ENCODE assay signal across 9 cellular contexts in the genomic region with DNA sequence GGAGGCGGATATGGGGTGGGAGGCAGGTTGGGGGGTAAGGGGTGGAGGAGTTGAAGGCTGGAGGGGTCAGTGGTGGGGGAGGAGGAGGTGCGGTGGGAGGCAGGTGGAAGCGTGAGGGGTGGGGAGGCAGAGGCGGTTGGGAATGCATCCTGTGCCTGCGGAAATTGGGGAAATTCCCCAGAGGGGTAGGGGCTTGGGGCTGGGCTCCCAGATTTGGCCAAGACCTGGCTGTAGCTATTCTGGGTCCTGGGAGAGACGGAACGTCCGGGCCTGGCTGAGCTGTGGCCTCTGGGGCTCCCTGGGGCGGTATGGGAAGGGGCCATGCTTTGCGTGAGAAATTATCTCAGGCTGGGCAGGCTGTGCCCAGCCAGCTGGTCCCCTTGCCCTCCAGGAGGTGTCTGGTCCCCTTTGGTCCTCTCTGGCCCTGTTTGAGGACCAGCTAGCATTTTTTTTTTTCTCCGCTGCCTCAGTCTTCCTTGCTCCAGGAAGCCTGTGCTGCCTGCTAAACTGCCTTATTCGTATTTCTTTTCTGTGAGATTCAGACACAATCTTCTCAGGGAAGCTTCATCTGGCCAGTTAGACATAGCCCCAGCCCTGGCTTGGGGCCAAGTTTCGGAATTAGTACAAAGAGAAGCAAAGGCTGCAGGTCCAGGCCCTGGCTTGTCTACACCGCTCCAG. TPM values are rescaled to one million over a fixed set of nuclear protein-coding genes. Genes with fewer than 3 reads are reported as not detected.
DNase-seq lines count a peak whose midpoint lies in the region; ATAC-seq, FAIRE-seq and TF ChIP-seq lines count a peak whose summit lies in the region.
"Had no signal": no experiment of that assay in that cellular context is flagged by ENCODE, and none has a peak within 500 bp of the region (broad histone marks: within the 10 kb centered on the region; RNA-seq: fewer than 3 reads in every experiment).

No MANE protein-coding gene starts in this region.

- ATAC-seq in HG03159 (IDR thresholded peaks at IDR 0.05; ENCODE audit: unreplicated experiment) (peak; percentile 91), mucosa of descending colon (peak; percentile 61), aorta (ENCODE audit: low FRiP score) (peak; percentile 74)

- CTCF ChIA-PET in OCI-LY7 (lab: Charles Lee; ENCODE audit: unreplicated experiment) (no interaction called here), endothelial cell of umbilical vein (lab: Charles Lee) (interaction anchor here (1.2 to 1.7 kb wide), 3 partner anchors 20 to 45 kb away, joined by 3 to 6 read pairs (median 4); no protein-coding TSS in a partner anchor)

- H3K27ac ChIP-seq in OCI-LY7 (ENCODE audit: low read depth, low read length, poor library complexity, severe bottlenecking) (peak overlapping the region; percentile 39), endothelial cell of umbilical vein (ENCODE audit: insufficient read depth, low read depth, low read length) (no peak overlapping the region), aorta (ENCODE audit: low read depth in 1 of 2, low read length in 2 of 2) (peak overlapping the region in 1 of 2 donors; percentile 28)

- H3K4me3 ChIP-seq in OCI-LY7 (ENCODE audit: low read depth, low read length, poor library complexity, severe bottlenecking) (peak overlapping the region; percentile 4), endothelial cell of umbilical vein (replicated peaks in 1 of 3; ENCODE audit: insufficient read depth in 1 of 3, low read depth in 1 of 3, low read length in 3 of 3) (no peak overlapping the region), mucosa of descending colon (no peak overlapping the region), aorta (ENCODE audit: low read length in 2 of 2) (no peak overlapping the region)

- H3K36me3 ChIP-seq in OCI-LY7 (ENCODE audit: insufficient read depth, low read length) (no peaks in the 10 kb centered on the region), endothelial cell of umbilical vein (ENCODE audit: control insufficient read depth in 2 of 2, extremely low read depth in 1 of 2, insufficient read depth in 2 of 2, low read length in 2 of 2) (no peaks in the 10 kb centered on the region), mucosa of descending colon (ENCODE audit: low read depth) (no peaks in the 10 kb centered on the region), aorta (ENCODE audit: control insufficient read depth in 1 of 2, insufficient read depth in 2 of 2, low read length in 1 of 2) (no peaks in the 10 kb centered on the region)

- H3K79me2 ChIP-seq in OCI-LY7 (ENCODE audit: insufficient read depth, low read depth, low read length) (no peaks in the 10 kb centered on the region), endothelial cell of umbilical vein (ENCODE audit: control insufficient read depth, insufficient read depth, low read length) (no peaks in the 10 kb centered on the region)

- BruUV-seq in OCI-LY7 (replicated peaks; lab: Mats Ljungman, UMichigan) (no TSS peak), endothelial cell of umbilical vein (replicated peaks; lab: Mats Ljungman, UMichigan) (no TSS peak)

- intact Hi-C loops in OCI-LY7 (cut with micrococcal nuclease; ENCODE audit: unreplicated experiment) (no loop called here), endothelial cell of umbilical vein (cut with micrococcal nuclease) (no loop called here), mucosa of descending colon (cut with DNase I, micrococcal nuclease) (no loop called here), aorta (cut with DNase I) (loop anchor here in 1 of 2 donors (2.0 kb wide), 1 partner anchor 27 kb away; a partner anchor contains a TSS)

- no peaks in the 10 kb centered on the region for H3K9me1 ChIP-seq in endothelial cell of umbilical vein (replicated peaks; ENCODE audit: control insufficient read depth, extremely low read depth, insufficient read depth, low read length)

- WGBS in aorta, 2 donors, result 8 to 9% methylated on average over 9 to 14 of the region's 14 CpGs

- DNase-seq in COLO668 (lab: John Stamatoyannopoulos, UW; ENCODE audit: unreplicated experiment), result peak; percentile 65
- peak; percentile 70 for DNase-seq in OCI-LY7 (ENCODE audit: low spot score)
- DNase-seq in endothelial cell of umbilical vein (ENCODE audit: low read depth, low spot score), result peak; percentile 56
- DNase-seq in mucosa of descending colon, result peak in 2 of 3 donors; percentile 55 to 83
- peak; percentile 83 to 86 for DNase-seq in aorta
- no peak for DNase-seq in NCI-H187 (lab: John Stamatoyannopoulos, UW)

- TF ChIP-seq POLR2A in GM19099 (IDR thresholded peaks at IDR 0.05; ENCODE audit: extremely low read depth, insufficient read length, low read depth) (peak; percentile 57), endothelial cell of umbilical vein (IDR thresholded peaks at IDR 0.05; ENCODE audit: low read depth, low read length) (no peak)

- FAIRE-seq in endothelial cell of umbilical vein (lab: Jason Lieb, UNC), result peak; percentile 82

- dilution Hi-C loops in endothelial cell of umbilical vein (cut with MboI; ENCODE audit: extremely low pct_ligation_motif_present, low sequenced_read_pairs), result no loop called here

- H3K4me1 ChIP-seq in OCI-LY7 (ENCODE audit: insufficient read depth, low read length, poor library complexity, severe bottlenecking) (peaks cover 26% of the 10 kb centered on the region), endothelial cell of umbilical vein (ENCODE audit: control insufficient read depth, extremely low read depth, insufficient read depth, low read length) (peaks cover 6% of the 10 kb centered on the region), mucosa of descending colon (ENCODE audit: low read depth) (peaks cover 11% of the 10 kb centered on the region), aorta (ENCODE audit: control insufficient read depth in 1 of 2, insufficient read depth in 2 of 2, low read length in 2 of 2) (no peaks in the 10 kb centered on the region)

- H2AFZ ChIP-seq in OCI-LY7 (ENCODE audit: low read length), result peak overlapping the region; percentile 75
- peak overlapping the region; percentile 4 for H2AFZ ChIP-seq in endothelial cell of umbilical vein (ENCODE audit: low read depth, low read length)

- POLR2A ChIA-PET in OCI-LY7 (lab: Charles Lee), result interaction anchor here (1.0 kb wide), 1 partner anchor 31 kb away, joined by 3 read pairs; no protein-coding TSS in a partner anchor
- POLR2A ChIA-PET in endothelial cell of umbilical vein (lab: Charles Lee), result no interaction called here

- H3K9me3 ChIP-seq in OCI-LY7 (ENCODE audit: low read length), result no peaks in the 10 kb centered on the region
- no peaks in the 10 kb centered on the region for H3K9me3 ChIP-seq in endothelial cell of umbilical vein (replicated peaks; ENCODE audit: control insufficient read depth, insufficient read depth, low read length)
- H3K9me3 ChIP-seq in mucosa of descending colon, result no peaks in the 10 kb centered on the region
- no peaks in the 10 kb centered on the region for H3K9me3 ChIP-seq in aorta (ENCODE audit: control insufficient read depth, low read length)

- H3K4me2 ChIP-seq in OCI-LY7 (ENCODE audit: low read length) (peak overlapping the region; percentile 46), endothelial cell of umbilical vein (ENCODE audit: insufficient read depth, low read length) (no peak overlapping the region)

- no peaks in the 10 kb centered on the region for H3K27me3 ChIP-seq in endothelial cell of umbilical vein (ENCODE audit: control insufficient read depth in 2 of 2, insufficient read depth in 2 of 2, low read length in 2 of 2)
- H3K27me3 ChIP-seq in aorta (ENCODE audit: control insufficient read depth in 1 of 2, insufficient read depth in 2 of 2, low read length in 1 of 2), result no peaks in the 10 kb centered on the region

- H4K20me1 ChIP-seq in OCI-LY7 (ENCODE audit: insufficient read depth, low read length) (no peaks in the 10 kb centered on the region), endothelial cell of umbilical vein (replicated peaks; ENCODE audit: control insufficient read depth, extremely low read depth, insufficient read depth, low read length) (no peaks in the 10 kb centered on the region)

- H3K9ac ChIP-seq in endothelial cell of umbilical vein (replicated peaks; ENCODE audit: extremely low read depth, insufficient read depth, low read length), result no peak overlapping the region

- no peak for TF ChIP-seq CTCF in OCI-LY7 (conservative IDR thresholded peaks at IDR 0.05; ENCODE audit: low read length)
- TF ChIP-seq CTCF in endothelial cell of umbilical vein (IDR thresholded peaks at IDR 0.05; ENCODE audit: extremely low read depth in 1 of 2, insufficient read depth in 1 of 2, low read depth in 1 of 2, low read length in 2 of 2), result no peak
- no peak for TF ChIP-seq CTCF in mucosa of descending colon (IDR thresholded peaks at IDR 0.05)

- H3K9me2 ChIP-seq in OCI-LY7 (ENCODE audit: insufficient read depth, low read length), result no peaks in the 10 kb centered on the region

RNA-seq across cellular contexts. Expression of a gene that starts 7.3 kb away (rescaled TPM):
- total RNA-seq in OCI-LY7 (2014; rRNA removed; shearing (Covaris generic)), result 10.5 and 15.4 TPM in 2 replicates
- total RNA-seq in OCI-LY7 (2022), result 4.9 and 5.3 TPM in 2 replicates
- 6.7 and 10.6 TPM in 2 replicates for total RNA-seq in endothelial cell of umbilical vein
- 3.3 and 4.2 TPM in 2 replicates for polyA plus RNA-seq in endothelial cell of umbilical vein
- 3.5 and 4.2 TPM in 2 replicates for polyA plus RNA-seq in endothelial cell of umbilical vein (2011; cell fraction: cytosol; rRNA removed)
- 4.1 and 5.2 TPM in 2 replicates for polyA plus RNA-seq in endothelial cell of umbilical vein (2011; cell fraction: nucleus; rRNA removed)
- polyA plus RNA-seq in endothelial cell of umbilical vein (2012), result 19.7 and 28.7 TPM in 2 replicates
- 4.2 and 6.1 TPM in 2 replicates for polyA minus RNA-seq in endothelial cell of umbilical vein
- not detected for polyA minus RNA-seq in endothelial cell of umbilical vein (2011; cell fraction: cytosol; rRNA and poly(A)+ RNA removed)
- polyA minus RNA-seq in endothelial cell of umbilical vein (2011; cell fraction: nucleus; rRNA and poly(A)+ RNA removed), result 1.3 and 1.5 TPM in 2 replicates
- 10 to 100 TPM in 2 of 3 donors, 1 to 10 TPM in 1; 4.8 to 15.2 (median 13.3) TPM for total RNA-seq in mucosa of descending colon
- 10 to 100 TPM; 33.4 to 40.3 TPM for total RNA-seq in aorta
- 10 to 100 TPM in 1 of 2 donors, 1 to 10 TPM in 1; 8.5 to 27.7 TPM for polyA plus RNA-seq in aorta
- polyA plus RNA-seq: neural cell had no signal

RNA-seq across cellular contexts. Expression of a gene that starts 27.2 kb away (rescaled TPM):
- 2,854 and 2,972 TPM in 2 replicates for total RNA-seq in OCI-LY7 (2014; rRNA removed; shearing (Covaris generic))
- 1,291 and 1,479 TPM in 2 replicates for total RNA-seq in OCI-LY7 (2022)
- total RNA-seq in endothelial cell of umbilical vein, result 1,183 and 1,294 TPM in 2 replicates
- polyA plus RNA-seq in endothelial cell of umbilical vein, result 1,282 and 1,683 TPM in 2 replicates
- 2,429 and 2,954 TPM in 2 replicates for polyA plus RNA-seq in endothelial cell of umbilical vein (2011; cell fraction: cytosol; rRNA removed)
- 752 and 988 TPM in 2 replicates for polyA plus RNA-seq in endothelial cell of umbilical vein (2011; cell fraction: nucleus; rRNA removed)
- 2,061 and 2,237 TPM in 2 replicates for polyA plus RNA-seq in endothelial cell of umbilical vein (2012)
- 1,148 and 1,520 TPM in 2 replicates for polyA minus RNA-seq in endothelial cell of umbilical vein
- polyA minus RNA-seq in endothelial cell of umbilical vein (2011; cell fraction: cytosol; rRNA and poly(A)+ RNA removed), result 916 TPM
- polyA minus RNA-seq in endothelial cell of umbilical vein (2011; cell fraction: nucleus; rRNA and poly(A)+ RNA removed), result 206 and 281 TPM in 2 replicates
- 1,000 to 10,000 TPM; 1,560 to 1,757 (median 1,606) TPM for total RNA-seq in mucosa of descending colon
- total RNA-seq in aorta, result 100 to 1,000 TPM; 809 to 914 TPM
- 1,000 to 10,000 TPM in 1 of 2 donors, 100 to 1,000 TPM in 1; 929 to 1,130 TPM for polyA plus RNA-seq in aorta

RNA-seq across cellular contexts. Expression of a gene that starts 54.8 kb away (rescaled TPM):
- total RNA-seq in OCI-LY7 (2014; rRNA removed; shearing (Covaris generic)), result 71.9 and 77.3 TPM in 2 replicates
- total RNA-seq in OCI-LY7 (2022), result 78.8 and 84.6 TPM in 2 replicates
- 41.6 and 44.0 TPM in 2 replicates for total RNA-seq in endothelial cell of umbilical vein
- 29.9 and 38.2 TPM in 2 replicates for polyA plus RNA-seq in endothelial cell of umbilical vein
- polyA plus RNA-seq in endothelial cell of umbilical vein (2011; cell fraction: cytosol; rRNA removed), result 40.3 and 59.3 TPM in 2 replicates
- polyA plus RNA-seq in endothelial cell of umbilical vein (2011; cell fraction: nucleus; rRNA removed), result 41.7 and 43.2 TPM in 2 replicates
- 23.2 and 43.9 TPM in 2 replicates for polyA plus RNA-seq in endothelial cell of umbilical vein (2012)
- polyA minus RNA-seq in endothelial cell of umbilical vein, result 19.6 and 30.1 TPM in 2 replicates
- polyA minus RNA-seq in endothelial cell of umbilical vein (2011; cell fraction: cytosol; rRNA and poly(A)+ RNA removed), result 31.4 TPM
- polyA minus RNA-seq in endothelial cell of umbilical vein (2011; cell fraction: nucleus; rRNA and poly(A)+ RNA removed), result 5.9 and 10.9 TPM in 2 replicates
- 10 to 100 TPM; 26.9 to 91.5 (median 50.1) TPM for total RNA-seq in mucosa of descending colon
- 10 to 100 TPM in 1 of 2 donors, 1 to 10 TPM in 1; 9.5 to 24.8 TPM for total RNA-seq in aorta
- polyA plus RNA-seq in aorta, result 10 to 100 TPM; 17.2 to 33.8 TPM

Comparison
In these comparisons a context has a peak if more than half of its experiments do, and no peak if none do; other contexts are left out.
1. DNase-seq: peak in COLO668 (single experiment), OCI-LY7 (single experiment), endothelial cell of umbilical vein (single experiment), mucosa of descending colon (2 of 3) and aorta (2 of 2); none in NCI-H187 (0 of 2).
2. Peak in every context shown above with its lines, with median percentiles within 50 percentile points of each other: ATAC-seq.